In genomic region chr22:35608088-35608487, GRCh38 we compare ENCODE assay signal across 24 cellular contexts. TPM values are rescaled to one million over a fixed set of nuclear protein-coding genes. Genes with fewer than 3 reads are reported as not detected.
"Had no signal": no experiment of that assay in that cellular context is flagged by ENCODE, and none has a peak within 500 bp of the region (broad histone marks: within the 10 kb centered on the region; RNA-seq: fewer than 3 reads in every experiment).

No MANE protein-coding gene starts in this region.

- H3K9me3 ChIP-seq: esophagus muscularis mucosa, right lobe of liver, stomach, testis had no signal

- H3K4me3 Mint-ChIP-seq: activated CD4-positive, alpha-beta T cell treated with anti-CD3 and anti-CD28 coated beads, Interleukin-2, amount 10 ng/mL, durations not matched to agents 24 days and 14 days; activated naive CD4-positive, alpha-beta T cell treated with anti-CD3 and anti-CD28 coated beads, Interleukin-2, amount 10 ng/mL, durations not matched to agents 7 days and 5 days; activated naive CD8-positive, alpha-beta T cell treated with anti-CD3 and anti-CD28 coated beads, Interleukin-2, amount 50 U/mL, for 24 hours; neural crest cell; stimulated activated effector memory CD8-positive, alpha-beta T cell treated with anti-CD3 and anti-CD28 coated beads, Interleukin-12 subunit alpha, Interleukin-12 subunit beta, amount 100 ng/mL, for 72 hours; T-helper 1 cell treated with Interleukin-12 subunit alpha and Interleukin-12 subunit beta and Interleukin-4 antibody, amounts not matched to agents 30 μg/mL and 1 μg/mL, for 36 hours; type B pancreatic cell had no signal

- ATAC-seq: activated naive CD8-positive, alpha-beta T cell treated with anti-CD3 and anti-CD28 coated beads, Interleukin-2, amount 50 U/mL, for 24 hours; left lobe of liver; right lobe of liver; stimulated activated effector memory CD8-positive, alpha-beta T cell treated with anti-CD3 and anti-CD28 coated beads, Interleukin-12 subunit alpha, Interleukin-12 subunit beta, amount 100 ng/mL, for 72 hours had no signal

- H3K36me3 Mint-ChIP-seq: activated naive CD4-positive, alpha-beta T cell treated with anti-CD3 and anti-CD28 coated beads, Interleukin-2, amount 10 ng/mL, durations not matched to agents 7 days and 5 days; stimulated activated effector memory CD8-positive, alpha-beta T cell treated with anti-CD3 and anti-CD28 coated beads, Interleukin-12 subunit alpha, Interleukin-12 subunit beta, amount 100 ng/mL, for 72 hours; type B pancreatic cell had no signal

- H3K27me3 ChIP-seq: esophagus muscularis mucosa, right lobe of liver, stomach, testis had no signal

- H3K9me3 Mint-ChIP-seq: activated CD4-positive, alpha-beta T cell treated with anti-CD3 and anti-CD28 coated beads, Interleukin-2, amount 10 ng/mL, durations not matched to agents 24 days and 14 days; activated naive CD4-positive, alpha-beta T cell treated with anti-CD3 and anti-CD28 coated beads, Interleukin-2, amount 10 ng/mL, durations not matched to agents 7 days and 5 days; activated naive CD8-positive, alpha-beta T cell treated with anti-CD3 and anti-CD28 coated beads, Interleukin-2, amount 50 U/mL, for 24 hours; neural crest cell; stimulated activated effector memory CD8-positive, alpha-beta T cell treated with anti-CD3 and anti-CD28 coated beads, Interleukin-12 subunit alpha, Interleukin-12 subunit beta, amount 100 ng/mL, for 72 hours; T-helper 1 cell treated with Interleukin-12 subunit alpha and Interleukin-12 subunit beta and Interleukin-4 antibody, amounts not matched to agents 30 μg/mL and 1 μg/mL, for 36 hours; type B pancreatic cell had no signal

- H3K4me3 ChIP-seq: esophagus muscularis mucosa, right lobe of liver, stomach, testis had no signal

- H3K27ac Mint-ChIP-seq: activated CD4-positive, alpha-beta T cell treated with anti-CD3 and anti-CD28 coated beads, Interleukin-2, amount 10 ng/mL, durations not matched to agents 24 days and 14 days; activated naive CD4-positive, alpha-beta T cell treated with anti-CD3 and anti-CD28 coated beads, Interleukin-2, amount 10 ng/mL, durations not matched to agents 7 days and 5 days; activated naive CD8-positive, alpha-beta T cell treated with anti-CD3 and anti-CD28 coated beads, Interleukin-2, amount 50 U/mL, for 24 hours; progenitor cell of endocrine pancreas; stimulated activated effector memory CD8-positive, alpha-beta T cell treated with anti-CD3 and anti-CD28 coated beads, Interleukin-12 subunit alpha, Interleukin-12 subunit beta, amount 100 ng/mL, for 72 hours; T-helper 1 cell treated with Interleukin-12 subunit alpha and Interleukin-12 subunit beta and Interleukin-4 antibody, amounts not matched to agents 30 μg/mL and 1 μg/mL, for 36 hours; type B pancreatic cell had no signal

- DNase-seq: activated CD4-positive, alpha-beta T cell treated with anti-CD3 and anti-CD28 coated beads, Interleukin-2, amount 10 ng/mL, durations not matched to agents 24 days and 14 days; activated CD8-positive, alpha-beta memory T cell treated with anti-CD3 and anti-CD28 coated beads, Interleukin-2, amount 50 U/mL, for 4 hours; activated effector memory CD4-positive, alpha-beta T cell treated with Interleukin-2 at 50 U/mL for 16 hours; activated naive CD4-positive, alpha-beta T cell treated with anti-CD3 and anti-CD28 coated beads, Interleukin-2, amount 10 ng/mL, durations not matched to agents 7 days and 5 days; activated naive CD8-positive, alpha-beta T cell treated with anti-CD3 and anti-CD28 coated beads, Interleukin-2, amount 50 U/mL, for 24 hours; activated T-cell treated with anti-CD3 and anti-CD28 coated beads, Interleukin-2, amount 50 U/mL, for 48 hours; effector CD4-positive, alpha-beta T cell; hippocampal formation; islet precursor cell; mammary epithelial cell; stimulated activated CD4-positive, alpha-beta T cell treated with anti-CD3 and anti-CD28 coated beads, Interleukin-4, amount 100 ng/mL, for 24 hours; stomach; testis had no signal

- H3K36me3 ChIP-seq: right lobe of liver, stomach had no signal

- H3K27ac ChIP-seq: esophagus muscularis mucosa, right lobe of liver, stomach, testis had no signal

RNA-seq across cellular contexts. Expression of gene MB, which starts 9.0 kb away (rescaled TPM):
- total RNA-seq: aorta, fibroblast of villous mesenchyme, glomerular endothelial cell, mammary epithelial cell, neural crest cell, progenitor cell of endocrine pancreas had no signal
- polyA plus RNA-seq: mammary epithelial cell had no signal

RNA-seq across cellular contexts. Expression of gene APOL6, which starts 40.2 kb away (rescaled TPM):
- total RNA-seq: neural crest cell had no signal
